In the genomic region with DNA sequence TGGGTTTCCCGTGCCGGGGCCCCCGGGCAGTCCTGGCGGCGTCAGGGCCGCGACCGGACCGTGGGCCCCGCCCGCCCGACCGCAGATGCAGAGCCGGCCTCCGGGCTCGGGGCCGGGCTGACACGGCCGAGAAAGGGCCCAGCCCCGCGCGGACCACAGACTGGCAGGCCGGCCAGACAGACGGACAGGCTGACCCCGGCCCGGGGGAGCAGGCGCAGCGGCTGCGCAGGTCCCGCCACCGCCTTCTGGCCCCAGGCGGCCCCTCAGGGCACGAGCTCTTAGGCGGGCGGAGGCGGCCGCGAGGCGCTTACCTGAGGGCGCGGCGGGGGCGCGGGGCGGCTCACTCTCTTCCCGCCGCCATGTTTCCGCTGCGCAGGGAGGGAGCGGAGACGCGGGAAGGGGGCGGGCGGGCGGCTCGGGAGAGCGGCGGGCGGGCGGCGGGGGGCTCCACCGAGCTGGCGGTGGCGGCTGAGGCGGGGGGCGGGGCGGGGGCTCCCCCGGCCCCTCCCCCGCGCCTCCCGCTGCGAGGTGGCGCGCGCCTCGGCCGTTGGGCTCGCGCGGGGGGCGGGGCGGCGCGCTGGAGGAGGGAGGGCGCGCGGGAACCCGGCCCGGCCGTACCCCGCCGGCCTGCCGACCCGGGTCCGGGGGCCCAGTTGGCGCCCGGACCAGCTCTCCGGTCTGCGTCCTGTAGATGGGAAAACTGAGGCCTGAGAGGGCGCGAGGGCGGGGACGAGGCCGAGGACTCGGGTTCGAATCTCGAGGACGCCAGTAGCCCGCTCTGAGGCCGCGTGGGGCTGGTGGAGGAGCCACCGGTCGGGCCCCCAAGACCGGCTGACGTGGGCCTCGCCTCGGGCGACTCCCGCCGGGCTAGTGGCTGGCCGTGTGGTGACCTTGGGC, we compare ENCODE assay signal across 8 cellular contexts. TPM values are rescaled to one million over a fixed set of nuclear protein-coding genes. Genes with fewer than 3 reads are reported as not detected.
DNase-seq lines count a peak whose midpoint lies in the region; ATAC-seq and TF ChIP-seq lines count a peak whose summit lies in the region.

A gene (minus strand): TSS at position 559 of the 897 bp plus-strand sequence. CDS start 56,173 bp downstream, outside the sequence.

- peak within 1 kb of the TSS; percentile 94 for H3K4me2 ChIP-seq in OCI-LY3 (ENCODE audit: low read length)
- peak within 1 kb of the TSS; percentile 91 for H3K4me2 ChIP-seq in neural progenitor cell

- H2AFZ ChIP-seq in OCI-LY3 (ENCODE audit: low read depth, low read length) (peak within 1 kb of the TSS; percentile 85), neural progenitor cell (replicated peaks) (peak within 1 kb of the TSS; percentile 88)

- TF ChIP-seq EP300 in suprapubic skin (IDR thresholded peaks at IDR 0.05): no peak

- H3K79me2 ChIP-seq in OCI-LY3 (ENCODE audit: low read length) (peaks cover 59% of the 10 kb centered on the region), neural progenitor cell (ENCODE audit: low read depth) (peaks cover 31% of the 10 kb centered on the region)

- no peaks in the 10 kb centered on the region for H3K9me3 Mint-ChIP-seq in neural progenitor cell

- DNase-seq in AG10803 (ENCODE audit: low read depth) (peak; percentile 51), foreskin fibroblast (peak; percentile 26 to 69), neural progenitor cell (ENCODE audit: low spot score) (peak; percentile 91), suprapubic skin (ENCODE audit: low spot score in 2 of 2) (peak in 1 of 2 donors; percentile 68)
- peak; percentile 21 to 44 for DNase-seq in activated T-helper 1 cell treated with anti-CD3 and anti-CD28 coated beads, Interleukin-2, amount 50 U/mL, for 16 hours (ENCODE audit: low read depth in 1 of 2, low spot score in 1 of 2)

- H3K27me3 ChIP-seq in OCI-LY3 (ENCODE audit: low read depth, low read length) (no peaks in the 10 kb centered on the region), neural progenitor cell (no peaks in the 10 kb centered on the region), suprapubic skin (no peaks in the 10 kb centered on the region)

- ATAC-seq in GM19043 (IDR thresholded peaks at IDR 0.05; ENCODE audit: low read depth, unreplicated experiment): peak; percentile 30
- peak; percentile 47 for ATAC-seq in HG03354 (IDR thresholded peaks at IDR 0.05; ENCODE audit: poor library complexity, severe bottlenecking, unreplicated experiment)

- H4K20me1 ChIP-seq in OCI-LY3 (ENCODE audit: insufficient read depth, low read length) (peaks cover 27% of the 10 kb centered on the region), neural progenitor cell (ENCODE audit: low read depth) (peaks cover 38% of the 10 kb centered on the region)

- peaks cover 25% of the 10 kb centered on the region for H3F3A ChIP-seq in neural progenitor cell (ENCODE audit: low read depth)

- TF ChIP-seq POLR2A in suprapubic skin (IDR thresholded peaks at IDR 0.05): no peak

- H3K9ac ChIP-seq in OCI-LY3 (ENCODE audit: low read length) (peak within 1 kb of the TSS; percentile 97), neural progenitor cell (no peak within 1 kb of the TSS)

- H3K27ac ChIP-seq in OCI-LY3 (ENCODE audit: low read length) (peak within 1 kb of the TSS; percentile 80), neural progenitor cell (no peak within 1 kb of the TSS), suprapubic skin (peak within 1 kb of the TSS; percentile 92)

- H3K4me3 ChIP-seq in AG10803 (ENCODE audit: low read length) (peak within 1 kb of the TSS; percentile 66), OCI-LY3 (ENCODE audit: low read length) (peak within 1 kb of the TSS; percentile 98), foreskin fibroblast (ENCODE audit: low read depth in 1 of 2, low read length in 2 of 2) (peak within 1 kb of the TSS; percentile 63 to 65), neural progenitor cell (peak within 1 kb of the TSS; percentile 94), suprapubic skin (peak within 1 kb of the TSS; percentile 76)

- TF ChIP-seq CTCF in AG10803 (conservative IDR thresholded peaks at IDR 0.05; ENCODE audit: low read length) (no peak), OCI-LY3 (IDR thresholded peaks at IDR 0.05; ENCODE audit: low read depth, low read length) (no peak), foreskin fibroblast (IDR thresholded peaks at IDR 0.05; ENCODE audit: low read depth, low read length) (no peak), neural progenitor cell (IDR thresholded peaks at IDR 0.05) (no peak), suprapubic skin (IDR thresholded peaks at IDR 0.05) (no peak)

- no peaks in the 10 kb centered on the region for H3K36me3 ChIP-seq in OCI-LY3 (replicated peaks; ENCODE audit: low read depth, low read length)
- no peaks in the 10 kb centered on the region for H3K36me3 ChIP-seq in neural progenitor cell
- no peaks in the 10 kb centered on the region for H3K36me3 ChIP-seq in suprapubic skin

- H3K4me1 ChIP-seq in OCI-LY3 (ENCODE audit: low read length) (peaks cover 38% of the 10 kb centered on the region), neural progenitor cell (peaks cover 18% of the 10 kb centered on the region), suprapubic skin (peaks cover 23% of the 10 kb centered on the region)

- H3K27me3 Mint-ChIP-seq in neural progenitor cell (ENCODE audit: insufficient read depth, low read depth): peaks cover 11% of the 10 kb centered on the region

- peaks cover 13% of the 10 kb centered on the region for H3K4me1 Mint-ChIP-seq in neural progenitor cell

- no peaks in the 10 kb centered on the region for H3K36me3 Mint-ChIP-seq in neural progenitor cell

- H3K9me3 ChIP-seq in OCI-LY3 (ENCODE audit: insufficient read depth, low read length) (no peaks in the 10 kb centered on the region), neural progenitor cell (ENCODE audit: low read depth) (no peaks in the 10 kb centered on the region), suprapubic skin (no peaks in the 10 kb centered on the region)

- WGBS in suprapubic skin: no CpG with 5 or more reads among the region's 121 CpGs

- peak within 1 kb of the TSS; percentile 85 for H3K27ac Mint-ChIP-seq in neural progenitor cell

- H3K4me3 Mint-ChIP-seq in neural progenitor cell: peak within 1 kb of the TSS; percentile 94

RNA-seq across cellular contexts. Expression of the gene that starts here (rescaled TPM):
- total RNA-seq in neural progenitor cell (ENCODE audit: low replicate concordance) (16.1 and 39.9 TPM in 2 replicates), suprapubic skin (10 to 100 TPM; 17.6 to 48.2 (median 21.8) TPM)
